ENCODE assay signal across 8 cellular contexts in genomic region chr2:130342533-130343275, GRCh38. TPM values are rescaled to one million over a fixed set of nuclear protein-coding genes. Genes with fewer than 3 reads are reported as not detected.
DNase-seq lines count a peak whose midpoint lies in the region; ATAC-seq, FAIRE-seq and TF ChIP-seq lines count a peak whose summit lies in the region.

Gene IMP4, plus strand, starts transcription at chr2:130342897. Its CDS starts 36 bp downstream, at chr2:130342933.

- peak within 1 kb of the TSS; percentile 98 for H3K27ac Mint-ChIP-seq in activated CD8-positive, alpha-beta memory T cell treated with anti-CD3 and anti-CD28 coated beads, Interleukin-2, amount 10 ng/mL, durations not matched to agents 7 days and 5 days
- peak within 1 kb of the TSS; percentile 98 for H3K27ac Mint-ChIP-seq in endodermal cell

- peaks cover 29% of the 10 kb centered on the region for H3K4me1 Mint-ChIP-seq in activated CD8-positive, alpha-beta memory T cell treated with anti-CD3 and anti-CD28 coated beads, Interleukin-2, amount 10 ng/mL, durations not matched to agents 7 days and 5 days
- peaks cover 7% of the 10 kb centered on the region for H3K4me1 Mint-ChIP-seq in endodermal cell

- peak within 1 kb of the TSS; percentile 58 for H3K27ac ChIP-seq in endodermal cell (ENCODE audit: low read depth, low read length)

- FAIRE-seq in HTR-8/SVneo (lab: Jason Lieb, UNC) = peak; percentile 67

- WGBS in endodermal cell (ENCODE audit: insufficient coverage in 1 of 2, insufficient read length in 1 of 2), 2 experiments = 0% methylated on average over 29 to 60 of the region's 60 CpGs

- peaks cover 46% of the 10 kb centered on the region for H3K36me3 Mint-ChIP-seq in activated CD8-positive, alpha-beta memory T cell treated with anti-CD3 and anti-CD28 coated beads, Interleukin-2, amount 10 ng/mL, durations not matched to agents 7 days and 5 days
- peaks cover 55% of the 10 kb centered on the region for H3K36me3 Mint-ChIP-seq in endodermal cell (ENCODE audit: low read depth)

- H3K27me3 Mint-ChIP-seq in activated CD8-positive, alpha-beta memory T cell treated with anti-CD3 and anti-CD28 coated beads, Interleukin-2, amount 10 ng/mL, durations not matched to agents 7 days and 5 days = no peaks in the 10 kb centered on the region
- no peaks in the 10 kb centered on the region for H3K27me3 Mint-ChIP-seq in endodermal cell (ENCODE audit: insufficient read depth)

- peak; percentile 65 for TF ChIP-seq CTCF in endodermal cell (conservative IDR thresholded peaks at IDR 0.05)

- H3K36me3 ChIP-seq in endodermal cell (ENCODE audit: control insufficient read depth, insufficient read depth, low read length) = peaks cover 34% of the 10 kb centered on the region

- no peaks in the 10 kb centered on the region for H3K4me1 ChIP-seq in endodermal cell (ENCODE audit: control insufficient read depth, insufficient read depth, low read length)

- H3K9me3 ChIP-seq in endodermal cell (ENCODE audit: control insufficient read depth, low read length) = no peaks in the 10 kb centered on the region

- peak; percentile 99 for DNase-seq in COR-L47 (lab: John Stamatoyannopoulos, UW)
- DNase-seq in HTR-8/SVneo (ENCODE audit: insufficient read length, low spot score) = peak; percentile 93
- DNase-seq in NOMO-1 treated with dmso at 0.1 percent for 144 hours (lab: John Stamatoyannopoulos, UW; ENCODE audit: unreplicated experiment) = peak; percentile 96
- peak; percentile 98 for DNase-seq in activated CD8-positive, alpha-beta memory T cell treated with anti-CD3 and anti-CD28 coated beads, Interleukin-2, amount 10 ng/mL, durations not matched to agents 7 days and 5 days
- DNase-seq in endodermal cell = peak; percentile 98
- peak; percentile 96 for DNase-seq in mesenteric fat pad (ENCODE audit: low spot score)
- DNase-seq in stimulated activated CD8-positive, alpha-beta memory T cell treated with anti-CD3 and anti-CD28 coated beads, Interleukin-15, amount 100 ng/mL, for 4 hours (ENCODE audit: low read depth in 2 of 2) = peak; percentile 82 to 94

- ATAC-seq in GM21360 (IDR thresholded peaks at IDR 0.05; ENCODE audit: unreplicated experiment) = peak; percentile 89
- ATAC-seq in activated CD8-positive, alpha-beta memory T cell treated with anti-CD3 and anti-CD28 coated beads, Interleukin-2, amount 10 ng/mL, durations not matched to agents 7 days and 5 days = peak; percentile 87

- H3K27me3 ChIP-seq in endodermal cell (ENCODE audit: control insufficient read depth, insufficient read depth, low read length, poor library complexity, severe bottlenecking) = no peaks in the 10 kb centered on the region

- peak within 1 kb of the TSS; percentile 97 for H3K4me3 Mint-ChIP-seq in activated CD8-positive, alpha-beta memory T cell treated with anti-CD3 and anti-CD28 coated beads, Interleukin-2, amount 10 ng/mL, durations not matched to agents 7 days and 5 days
- peak within 1 kb of the TSS; percentile 94 for H3K4me3 Mint-ChIP-seq in endodermal cell

- H3K9me3 Mint-ChIP-seq in activated CD8-positive, alpha-beta memory T cell treated with anti-CD3 and anti-CD28 coated beads, Interleukin-2, amount 10 ng/mL, durations not matched to agents 7 days and 5 days (ENCODE audit: low read depth) = no peaks in the 10 kb centered on the region
- H3K9me3 Mint-ChIP-seq in endodermal cell = no peaks in the 10 kb centered on the region

- CTCF ChIA-PET in activated CD8-positive, alpha-beta memory T cell treated with anti-CD3 and anti-CD28 coated beads, Interleukin-2, amount 10 ng/mL, durations not matched to agents 7 days and 5 days (lab: Charles Lee) = interaction anchor here (0.8 to 3.5 kb wide), 11 partner anchors 9 to 741 kb away, joined by 3 to 24 read pairs (median 5); partner anchors contain the start of genes PTPN18 and SMPD4

- peak within 1 kb of the TSS; percentile 94 for H3K4me3 ChIP-seq in endodermal cell (ENCODE audit: low read length)

- H3K9ac ChIP-seq in endodermal cell (ENCODE audit: extremely low read depth, low read length, poor library complexity, severe bottlenecking) = peak within 1 kb of the TSS; percentile 63

RNA-seq across cellular contexts. Expression of gene IMP4, which starts in this region (rescaled TPM):
- total RNA-seq in activated CD8-positive, alpha-beta memory T cell treated with anti-CD3 and anti-CD28 coated beads, Interleukin-2, amount 10 ng/mL, durations not matched to agents 7 days and 5 days = 100 to 1,000 TPM in 1 of 2 experiments, 10 to 100 TPM in 1; 85.8 to 115 TPM
- total RNA-seq in endodermal cell (10 to 100 TPM; 47.1 to 55.1 TPM), mesenteric fat pad (104 TPM)
- polyA plus RNA-seq in endodermal cell (2013, experiment 1 of 2) = 38.5 TPM
- polyA plus RNA-seq in endodermal cell (2013, experiment 2 of 2) = 36.8 TPM

Comparison
In these comparisons a context has a peak if more than half of its experiments do, and no peak if none do; other contexts are left out.
1. Peak in every context shown above with its lines: DNase-seq, ATAC-seq, H3K4me3 ChIP-seq and H3K27ac ChIP-seq.